In the genomic region with DNA sequence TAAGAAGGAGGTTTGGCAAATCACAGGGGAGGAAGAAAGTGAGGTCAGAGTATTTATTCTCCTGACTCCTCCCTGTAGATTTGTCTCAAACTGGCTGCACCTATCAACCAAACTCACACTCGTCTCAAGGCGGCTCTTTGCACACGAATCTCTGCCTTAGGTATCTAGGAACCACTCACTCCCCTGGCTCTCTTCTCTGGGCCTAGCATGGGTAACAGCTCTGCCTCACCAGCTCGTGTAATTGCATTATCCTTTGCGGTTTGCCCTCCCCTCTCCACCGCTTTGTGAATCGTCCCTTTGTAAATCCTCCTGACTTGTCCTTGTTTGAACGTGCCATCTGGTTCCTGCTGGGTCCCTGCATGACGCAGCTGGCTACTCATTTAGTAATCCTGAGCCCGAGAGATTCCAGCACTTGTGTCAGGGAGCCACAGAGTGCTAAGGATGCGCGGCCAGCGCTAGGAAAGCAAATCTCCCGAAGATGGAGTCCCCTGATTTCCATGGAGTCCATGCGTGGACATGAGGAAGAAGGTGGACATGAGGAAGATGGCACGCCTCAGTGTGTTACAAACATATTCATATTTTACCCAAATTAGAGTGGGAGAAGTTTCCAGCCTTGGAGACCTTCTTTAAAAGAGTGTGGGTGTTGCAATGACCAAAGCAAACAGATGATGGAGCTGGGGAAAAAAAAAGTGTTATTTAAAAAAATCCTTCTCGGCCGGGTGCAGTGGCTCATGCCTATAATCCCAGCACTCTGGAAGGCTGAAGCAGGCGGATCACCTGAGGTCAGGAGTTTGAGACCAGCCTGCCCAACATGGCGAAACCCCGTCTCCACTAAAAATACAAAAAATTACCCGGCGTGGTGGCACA, we compare ENCODE assay signal across 8 cellular contexts. TPM values are rescaled to one million over a fixed set of nuclear protein-coding genes. Genes with fewer than 3 reads are reported as not detected.
DNase-seq lines count a peak whose midpoint lies in the region; ATAC-seq and TF ChIP-seq lines count a peak whose summit lies in the region.

No MANE protein-coding gene starts in this region.

- H2BK20ac ChIP-seq in H9 (ENCODE audit: low read depth, low read length, poor library complexity, severe bottlenecking) = no peak overlapping the region

- no peaks in the 10 kb centered on the region for H3K23me2 ChIP-seq in H9 (ENCODE audit: insufficient read length, low read depth, low read length, poor library complexity, severe bottlenecking)

- peaks cover 0 to 2% (median 0%) of the 10 kb centered on the region in 3 experiments; a peak in 1 of 7 replicates for H3K36me3 Mint-ChIP-seq in H9 (ENCODE audit: insufficient read depth in 1 of 3, low read depth in 3 of 3)

- no peak overlapping the region for H2AFZ ChIP-seq in H9 (ENCODE audit: low read length)

- no peak overlapping the region for H4K8ac ChIP-seq in H9 (replicated peaks; ENCODE audit: insufficient read length, low read depth, low read length)

- DNase-seq in H9 (peak; percentile 90), NCI-H446 treated with DMSO at 0.1 percent for 48 hours (lab: John Stamatoyannopoulos, UW) (peak; percentile 23), dermis blood vessel endothelial cell (peak; percentile 20), renal cortical epithelial cell (ENCODE audit: low read depth) (peak; percentile 44), T-helper 2 cell (no peak), omental fat pad (ENCODE audit: low spot score) (no peak)

- no peaks in the 10 kb centered on the region for H4K20me1 ChIP-seq in H9 (ENCODE audit: control insufficient read depth, insufficient read depth, insufficient read length)

- peak overlapping the region; percentile 96 to 99 (median 97) for H3K27ac Mint-ChIP-seq in H9

- H3K4ac ChIP-seq in H9 (ENCODE audit: low read depth, low read length) = no peak overlapping the region

- no peak overlapping the region for H2AK5ac ChIP-seq in H9 (ENCODE audit: insufficient read length, low read length)

- H3K9me3 ChIP-seq in H9 (ENCODE audit: control insufficient read depth, low read depth, low read length) = no peaks in the 10 kb centered on the region

- peaks cover 6% of the 10 kb centered on the region for H3K27me3 Mint-ChIP-seq in H9 (ENCODE audit: low read depth)

- H3K79me2 ChIP-seq in H9 (ENCODE audit: insufficient read depth, low read length) = no peaks in the 10 kb centered on the region

- no peak overlapping the region for H4K91ac ChIP-seq in H9 (ENCODE audit: insufficient read length, low read depth, low read length)

- H3K9me3 Mint-ChIP-seq in H9 = no peaks in the 10 kb centered on the region; a peak in 1 of 5 replicates

- peak overlapping the region; percentile 76 for H3K18ac ChIP-seq in H9 (ENCODE audit: insufficient read length, low read depth, low read length)

- H3K14ac ChIP-seq in H9 (ENCODE audit: insufficient read depth, low read length) = no peak overlapping the region

- no peaks in the 10 kb centered on the region for H3K27me3 ChIP-seq in H9 (ENCODE audit: insufficient read depth, low read length)

- WGBS in H9 (ENCODE audit: extremely low coverage, insufficient read length, low lambda C conversion rate) = no CpG with 5 or more reads among the region's 23 CpGs

- no peaks in the 10 kb centered on the region for H3K79me1 ChIP-seq in H9 (ENCODE audit: insufficient read depth, low read depth, low read length, poor library complexity, severe bottlenecking)

- H3K9ac ChIP-seq in H9 (ENCODE audit: extremely low read depth, insufficient read length, low read length) = no peak overlapping the region

- H3K56ac ChIP-seq in H9 (ENCODE audit: insufficient read length, low read depth, low read length) = no peak overlapping the region

- ATAC-seq in HG03025 (IDR thresholded peaks at IDR 0.05; ENCODE audit: low FRiP score, unreplicated experiment) (no peak), GM18858 (IDR thresholded peaks at IDR 0.05; ENCODE audit: unreplicated experiment) (no peak), omental fat pad (ENCODE audit: low FRiP score) (no peak)

- no peak overlapping the region for H2BK12ac ChIP-seq in H9 (ENCODE audit: insufficient read length, low read depth, low read length)

- peaks cover 6% of the 10 kb centered on the region; the same call in 1 of the 2 replicates for H3K4me1 ChIP-seq in H9 (ENCODE audit: insufficient read depth, low read length)

- peak overlapping the region; percentile 61 for H3K27ac ChIP-seq in H9 (ENCODE audit: insufficient read length, low read depth, low read length)

- no peak overlapping the region for H2BK120ac ChIP-seq in H9 (ENCODE audit: low read depth, low read length, poor library complexity, severe bottlenecking)

- H3K4me1 Mint-ChIP-seq in H9 = peaks cover 27 to 37% of the 10 kb centered on the region in 2 experiments

- no peak overlapping the region for H2BK5ac ChIP-seq in H9 (ENCODE audit: insufficient read length, low read length)

- peak overlapping the region; percentile 20 for H3K4me2 ChIP-seq in H9 (ENCODE audit: insufficient read depth, insufficient read length, low read length)

- no peak overlapping the region for H3T11ph ChIP-seq in H9 (ENCODE audit: low read length)

- no peak overlapping the region for H2BK15ac ChIP-seq in H9 (ENCODE audit: low read depth, low read length)

- no peak overlapping the region for H3K23ac ChIP-seq in H9 (ENCODE audit: insufficient read length, low read depth, low read length)

- TF ChIP-seq CTCF in H9 (conservative IDR thresholded peaks at IDR 0.05) (peak; percentile 15; the same call in 1 of the 3 replicates), omental fat pad (IDR thresholded peaks at IDR 0.05) (no peak)

- no peak overlapping the region for H4K5ac ChIP-seq in H9 (ENCODE audit: insufficient read length, low read depth, low read length)

- H3K4me3 Mint-ChIP-seq in H9 = peak overlapping the region; percentile 6 to 24

RNA-seq across cellular contexts. Expression of a gene that starts 26.7 kb away (rescaled TPM):
- total RNA-seq in H9 (2021) (2.8 and 4.0 TPM in 2 replicates), dermis blood vessel endothelial cell (13.4 and 16.8 TPM in 2 replicates), renal cortical epithelial cell (0.20 and 1.9 TPM in 2 replicates), omental fat pad (10 to 100 TPM in 3 of 4 donors, 1 to 10 TPM in 1; 4.3 to 21.0 (median 19.4) TPM)

RNA-seq across cellular contexts. Expression of a gene that starts 45.8 kb away (rescaled TPM):
- total RNA-seq in H9 (2021) (1.2 and 1.3 TPM in 2 replicates), dermis blood vessel endothelial cell (6.8 and 9.0 TPM in 2 replicates), renal cortical epithelial cell (2.8 and 6.5 TPM in 2 replicates), omental fat pad (1 to 10 TPM in 2 of 4 donors, under 1 TPM in 2; 0.94 to 2.5 (median 1.2) TPM)

RNA-seq across cellular contexts. Expression of a gene that starts 45.9 kb away (rescaled TPM):
- 18.1 and 20.0 TPM in 2 replicates for total RNA-seq in H9 (2021)
- 34.4 and 44.0 TPM in 2 replicates for total RNA-seq in dermis blood vessel endothelial cell
- total RNA-seq in renal cortical epithelial cell = 17.7 and 33.0 TPM in 2 replicates
- total RNA-seq in omental fat pad = 10 to 100 TPM; 13.0 to 19.4 (median 15.6) TPM

Comparison
In these comparisons a context has a peak if more than half of its experiments do, and no peak if none do; other contexts are left out.
1. DNase-seq: peak in H9 (single experiment), NCI-H446 treated with DMSO at 0.1 percent for 48 hours (single experiment), dermis blood vessel endothelial cell (single experiment) and renal cortical epithelial cell (single experiment); none in T-helper 2 cell (0 of 5) and omental fat pad (single experiment).